1 cellular context compared by ENCODE assay signal in genomic region chr11:353315-353857, GRCh38.
TF ChIP-seq lines count a peak whose summit lies in the region.

No MANE protein-coding gene starts in this region.

TF ChIP-seq in HepG2, 621 proteins besides CTCF, POLR2A, EP300 and RAD21 (continued from another document and continues in another):
- TF ChIP-seq ELF3 (CRISPR knock-in tag; IDR thresholded peaks at IDR 0.05) = peak; percentile 68; the same call in 1 of the 2 replicates
- TF ChIP-seq SKIL (CRISPR knock-in tag; IDR thresholded peaks at IDR 0.05; ENCODE audit: borderline replicate concordance) = peak; percentile 65
- TF ChIP-seq ELF1 (CRISPR knock-in tag; IDR thresholded peaks at IDR 0.05) = peak; percentile 36; the same call in 1 of the 2 replicates
- no peak for TF ChIP-seq SMAD9 (CRISPR knock-in tag; IDR thresholded peaks at IDR 0.05)
- peak; percentile 75 for TF ChIP-seq PAXIP1 (CRISPR knock-in tag; conservative IDR thresholded peaks at IDR 0.05)
- no peak for TF ChIP-seq MYPOP (CRISPR knock-in tag; IDR thresholded peaks at IDR 0.05)
- no peak for TF ChIP-seq ZNF136 (CRISPR knock-in tag; IDR thresholded peaks at IDR 0.05; ENCODE audit: low read depth)
- TF ChIP-seq PPARG (CRISPR knock-in tag; conservative IDR thresholded peaks at IDR 0.05) = peak; percentile 53; the same call in 1 of the 2 replicates
- no peak for TF ChIP-seq NFE2L1 (CRISPR knock-in tag; IDR thresholded peaks at IDR 0.05; ENCODE audit: borderline replicate concordance)
- TF ChIP-seq SRF (IDR thresholded peaks at IDR 0.05; ENCODE audit: low read depth, low read length) = no peak
- 0 out of 2 replicates have a peak, but pooled peaks have one; percentile 26 for TF ChIP-seq MIER2 (CRISPR knock-in tag; IDR thresholded peaks at IDR 0.05)
- 0 out of 2 replicates have a peak, but pooled peaks have one; percentile 16 for TF ChIP-seq HIC2 (CRISPR knock-in tag; IDR thresholded peaks at IDR 0.05; ENCODE audit: low read depth)
- peak; percentile 4; the same call in 1 of the 2 replicates for TF ChIP-seq ZNF124 (CRISPR knock-in tag; IDR thresholded peaks at IDR 0.05)
- no peak for TF ChIP-seq ZNF550 (CRISPR knock-in tag; IDR thresholded peaks at IDR 0.05; ENCODE audit: borderline replicate concordance)
- no peak for TF ChIP-seq ZNF335 (CRISPR knock-in tag; IDR thresholded peaks at IDR 0.05)
- peak; percentile 42; the same call in 1 of the 2 replicates for TF ChIP-seq ZNF770 (CRISPR knock-in tag; IDR thresholded peaks at IDR 0.05)
- no peak; the same call in 1 of the 2 replicates for TF ChIP-seq SPEN (CRISPR knock-in tag; IDR thresholded peaks at IDR 0.05; ENCODE audit: low read depth)
- peak; percentile 71; the same call in 1 of the 2 replicates for TF ChIP-seq REXO4 (CRISPR knock-in tag; IDR thresholded peaks at IDR 0.05; ENCODE audit: borderline replicate concordance)
- TF ChIP-seq HNF1B (CRISPR knock-in tag; IDR thresholded peaks at IDR 0.05) = peak; percentile 20; the same call in 1 of the 2 replicates
- TF ChIP-seq ZNF354B (CRISPR knock-in tag; IDR thresholded peaks at IDR 0.05) = no peak
- no peak; the same call in 1 of the 2 replicates for TF ChIP-seq ARID4A (CRISPR knock-in tag; IDR thresholded peaks at IDR 0.05; ENCODE audit: borderline replicate concordance)
- no peak for TF ChIP-seq ZNF564 (CRISPR knock-in tag; IDR thresholded peaks at IDR 0.05)
- peak; percentile 59; the same call in 1 of the 2 replicates for TF ChIP-seq ZSCAN25 (CRISPR knock-in tag; IDR thresholded peaks at IDR 0.05)
- TF ChIP-seq ZNF766 (CRISPR knock-in tag; IDR thresholded peaks at IDR 0.05; ENCODE audit: borderline replicate concordance) = no peak
- TF ChIP-seq NCOR1 (IDR thresholded peaks at IDR 0.05; ENCODE audit: borderline replicate concordance, low read length) = peak; percentile 88
- TF ChIP-seq U2AF1 (optimal IDR thresholded peaks at IDR 0.05; ENCODE audit: low read depth, low read length) = no peak
- no peak for TF ChIP-seq FOSL1 (CRISPR knock-in tag; IDR thresholded peaks at IDR 0.05; ENCODE audit: borderline replicate concordance)
- peak; percentile 32; the same call in 1 of the 2 replicates for TF ChIP-seq ZKSCAN8 (CRISPR knock-in tag; IDR thresholded peaks at IDR 0.05; ENCODE audit: borderline replicate concordance)
- peak; percentile 67 for TF ChIP-seq ZNF205 (CRISPR knock-in tag; IDR thresholded peaks at IDR 0.05)
- TF ChIP-seq BORCS8-MEF2B (CRISPR knock-in tag; IDR thresholded peaks at IDR 0.05) = 0 out of 2 replicates have a peak, but pooled peaks have one; percentile 45
- peak; percentile 59; the same call in 1 of the 2 replicates for TF ChIP-seq ZNF232 (CRISPR knock-in tag; IDR thresholded peaks at IDR 0.05; ENCODE audit: borderline replicate concordance)
- no peak for TF ChIP-seq SP1 (IDR thresholded peaks at IDR 0.05)
- TF ChIP-seq SP1 (CRISPR knock-in tag; IDR thresholded peaks at IDR 0.05) = no peak
- no peak for TF ChIP-seq HES4 (CRISPR knock-in tag; IDR thresholded peaks at IDR 0.05; ENCODE audit: borderline replicate concordance)
- TF ChIP-seq E2F2 (CRISPR knock-in tag; IDR thresholded peaks at IDR 0.05; ENCODE audit: borderline replicate concordance) = no peak
- no peak for TF ChIP-seq ATF7 (IDR thresholded peaks at IDR 0.05)
- no peak for TF ChIP-seq ATF7 (CRISPR knock-in tag; IDR thresholded peaks at IDR 0.05)
- no peak for TF ChIP-seq ZNF441 (CRISPR knock-in tag; IDR thresholded peaks at IDR 0.05; ENCODE audit: borderline replicate concordance)
- no peak; the same call in 1 of the 2 replicates for TF ChIP-seq MEIS2 (CRISPR knock-in tag; IDR thresholded peaks at IDR 0.05)
- TF ChIP-seq ZNF251 (CRISPR knock-in tag; IDR thresholded peaks at IDR 0.05) = no peak
- TF ChIP-seq NFRKB (IDR thresholded peaks at IDR 0.05) = no peak
- TF ChIP-seq HOXA7 (CRISPR knock-in tag; IDR thresholded peaks at IDR 0.05) = no peak
- TF ChIP-seq THRA (CRISPR knock-in tag; IDR thresholded peaks at IDR 0.05; ENCODE audit: borderline replicate concordance) = 0 out of 2 replicates have a peak, but pooled peaks have one; percentile 50
- peak; percentile 36 for TF ChIP-seq TEAD3 (CRISPR knock-in tag; optimal IDR thresholded peaks at IDR 0.05; ENCODE audit: borderline replicate concordance)
- peak; percentile 84 for TF ChIP-seq SAP130 (CRISPR knock-in tag; IDR thresholded peaks at IDR 0.05; ENCODE audit: low read depth)
- TF ChIP-seq REL (CRISPR knock-in tag; conservative IDR thresholded peaks at IDR 0.05) = no peak
- peak; percentile 91 for TF ChIP-seq SIX1 (CRISPR knock-in tag; IDR thresholded peaks at IDR 0.05; ENCODE audit: borderline replicate concordance)
